ENCODE assay signal across 31 cellular contexts in the genomic region with DNA sequence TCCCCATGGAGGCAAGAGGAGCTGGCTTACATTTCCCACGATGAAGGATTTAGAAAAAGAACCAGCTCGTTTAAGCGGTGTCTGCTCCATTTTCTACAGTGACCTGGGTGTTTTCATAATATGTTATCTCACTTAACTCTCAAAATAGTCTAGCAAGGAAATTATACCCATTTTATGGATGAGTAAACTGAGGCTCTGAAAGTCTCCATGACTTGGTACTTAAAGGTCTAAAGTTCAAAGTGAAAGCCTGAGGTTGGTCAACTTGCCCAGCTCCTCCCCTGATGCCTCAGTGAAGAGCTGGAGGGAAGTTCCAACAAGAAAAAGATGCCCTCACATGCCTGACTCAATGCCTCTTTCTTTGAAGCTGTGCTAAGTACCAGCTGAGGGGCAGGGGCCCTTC.
DNase-seq lines count a peak whose midpoint lies in the region; ATAC-seq, FAIRE-seq and TF ChIP-seq lines count a peak whose summit lies in the region.
"Had no signal": no experiment of that assay in that cellular context is flagged by ENCODE, and none has a peak within 500 bp of the region (broad histone marks: within the 10 kb centered on the region; RNA-seq: fewer than 3 reads in every experiment).

No MANE protein-coding gene starts in this region.

- no peaks in the 10 kb centered on the region for H3K27me3 Mint-ChIP-seq in HFFc6 (ENCODE audit: insufficient read depth)
- H3K27me3 Mint-ChIP-seq: CD4-positive, alpha-beta memory T cell; CD4-positive, alpha-beta T cell; CD4-positive, CD25-positive, alpha-beta regulatory T cell had no signal

- peaks cover 54% of the 10 kb centered on the region for H3K9me3 Mint-ChIP-seq in HFFc6
- H3K9me3 Mint-ChIP-seq: CD4-positive, alpha-beta T cell had no signal

- POLR2A ChIA-PET in HepG2 (lab: Yijun Ruan, JAX), result no interaction called here
- POLR2A ChIA-PET in K562 (lab: Yijun Ruan, JAX), result interaction anchor here (0.6 kb wide), 1 partner anchor 330 kb away, joined by 3 read pairs; no protein-coding TSS in a partner anchor

- ATAC-seq in HepG2 (no peak), right lobe of liver (no peak), K562 (no peak)
- ATAC-seq: A549; CD8-positive, alpha-beta T cell had no signal

- 7% methylated on average over 3 of the region's 3 CpGs for WGBS in HepG2 (ENCODE audit: low lambda C conversion rate)
- 55% methylated on average over 3 of the region's 3 CpGs for WGBS in right lobe of liver (ENCODE audit: insufficient coverage, low coverage, low lambda C conversion rate, missing lambda C conversion rate)
- 0% methylated on average over 3 of the region's 3 CpGs for WGBS in K562 (ENCODE audit: insufficient coverage, low coverage, missing lambda C conversion rate)

- no peak for TF ChIP-seq EP300 in HepG2 (IDR thresholded peaks at IDR 0.05; ENCODE audit: low read depth in 2 of 2, low read length in 2 of 2)
- no peak for TF ChIP-seq EP300 in HepG2 (CRISPR knock-in tag; IDR thresholded peaks at IDR 0.05; ENCODE audit: borderline replicate concordance)
- TF ChIP-seq EP300 in K562 (IDR thresholded peaks at IDR 0.05; ENCODE audit: low read length), result no peak

- intact Hi-C loops in HepG2 (cut with micrococcal nuclease; ENCODE audit: unreplicated experiment), result no loop called here
- intact Hi-C loops in right lobe of liver (cut with DNase I), result no loop called here
- intact Hi-C loops in K562 (cut with micrococcal nuclease), result no loop called here

- no peak overlapping the region for H3K27ac ChIP-seq in HepG2 (ENCODE audit: extremely low read length, insufficient read depth, low read length)
- H3K27ac ChIP-seq in right lobe of liver, result no peak overlapping the region
- no peak overlapping the region for H3K27ac ChIP-seq in K562 (ENCODE audit: extremely low read depth, low read depth, low read length)
- H3K27ac ChIP-seq: 22Rv1; A549; BLaER1; BLaER1 treated with 17β-estradiol and CSF1 and Interleukin-3, amounts not matched to agents 10 nM and 100 nM; C4-2B had no signal

- H3K27ac Mint-ChIP-seq in HFFc6, result no peak overlapping the region
- H3K27ac Mint-ChIP-seq: B cell; CD14-positive monocyte; CD4-positive, alpha-beta memory T cell; CD4-positive, alpha-beta T cell; CD4-positive, CD25-positive, alpha-beta regulatory T cell; CD8-positive, alpha-beta memory T cell; CD8-positive, alpha-beta T cell had no signal

- H3K9me1 ChIP-seq in K562 (ENCODE audit: control insufficient read depth, insufficient read depth, low read length), result no peaks in the 10 kb centered on the region

- no peaks in the 10 kb centered on the region for H3K4me1 Mint-ChIP-seq in HFFc6 (ENCODE audit: low read depth)
- H3K4me1 Mint-ChIP-seq: B cell; CD14-positive monocyte; CD4-positive, alpha-beta memory T cell; CD4-positive, CD25-positive, alpha-beta regulatory T cell; CD8-positive, alpha-beta memory T cell had no signal

- TF ChIP-seq RAD21 in HepG2 (CRISPR knock-in tag; IDR thresholded peaks at IDR 0.05), result no peak
- TF ChIP-seq RAD21 in K562 (CRISPR knock-in tag; conservative IDR thresholded peaks at IDR 0.05 in 1 of 2, IDR thresholded peaks at IDR 0.05 in 1 of 2), result no peak

- H3K4me1 ChIP-seq in HepG2 (ENCODE audit: insufficient read depth, low read length), result no peaks in the 10 kb centered on the region
- no peaks in the 10 kb centered on the region for H3K4me1 ChIP-seq in right lobe of liver
- H3K4me1 ChIP-seq in K562 (replicated peaks in 1 of 2; ENCODE audit: control insufficient read depth in 2 of 2, insufficient read depth in 2 of 2, low read length in 2 of 2), result no peaks in the 10 kb centered on the region
- H3K4me1 ChIP-seq: A549; BE2C; BLaER1; BLaER1 treated with 17β-estradiol and CSF1 and Interleukin-3, amounts not matched to agents 10 nM and 100 nM; Caco-2 had no signal

- H3K9me3 ChIP-seq in HepG2 (ENCODE audit: low read length) (no peaks in the 10 kb centered on the region), right lobe of liver (no peaks in the 10 kb centered on the region), K562 (replicated peaks; ENCODE audit: control insufficient read depth, insufficient read depth, low read depth, low read length) (no peaks in the 10 kb centered on the region)
- H3K9me3 ChIP-seq: A549; BE2C; BLaER1; BLaER1 treated with 17β-estradiol and CSF1 and Interleukin-3, amounts not matched to agents 10 nM and 100 nM; Caco-2 had no signal

- H3K4me2 ChIP-seq in HepG2 (ENCODE audit: low read depth, low read length) (no peak overlapping the region), K562 (ENCODE audit: insufficient read depth, low read length) (no peak overlapping the region)
- H3K4me2 ChIP-seq: A549; BLaER1; BLaER1 treated with 17β-estradiol and CSF1 and Interleukin-3, amounts not matched to agents 10 nM and 100 nM had no signal

- BruUV-seq in HepG2 (replicated peaks; lab: Mats Ljungman, UMichigan) (no TSS peak), K562 (replicated peaks; lab: Mats Ljungman, UMichigan) (no TSS peak)

- no peaks in the 10 kb centered on the region for H3K36me3 ChIP-seq in HepG2 (replicated peaks in 1 of 2; ENCODE audit: control insufficient read depth in 1 of 2, insufficient read depth in 2 of 2, low read length in 2 of 2)
- no peaks in the 10 kb centered on the region for H3K36me3 ChIP-seq in right lobe of liver
- H3K36me3 ChIP-seq in K562 (ENCODE audit: control insufficient read depth, insufficient read depth, low read length), result no peaks in the 10 kb centered on the region
- H3K36me3 ChIP-seq: BE2C; BLaER1; BLaER1 treated with 17β-estradiol and CSF1 and Interleukin-3, amounts not matched to agents 10 nM and 100 nM had no signal

- H3K79me2 ChIP-seq in HepG2 (ENCODE audit: insufficient read depth, low read length) (no peaks in the 10 kb centered on the region), K562 (ENCODE audit: control insufficient read depth, insufficient read depth, low read length) (no peaks in the 10 kb centered on the region)

- DNase-seq in HepG2 (ENCODE audit: low spot score) (no peak), right lobe of liver (no peak), K562 (ENCODE audit: extremely low read depth in 1 of 4, low spot score in 3 of 4) (no peak), HFFc6 (no peak)
- DNase-seq: 8988T; ACHN; AML-193; BE2C; Caco-2; Calu3; CD4-positive, alpha-beta memory T cell; CD4-positive, alpha-beta T cell; CD4-positive, CD25-positive, alpha-beta regulatory T cell; CD8-positive, alpha-beta memory T cell; CD8-positive, alpha-beta T cell; COR-L47; DMS153; DMS53; DMS79; DMS79 treated with DMSO at 0.1 percent for 48 hours; DND-41; EL had no signal

- no peak overlapping the region for H3K4me3 ChIP-seq in HepG2 (replicated peaks in 1 of 3; ENCODE audit: insufficient read depth in 1 of 3, low read depth in 2 of 3, low read length in 3 of 3)
- H3K4me3 ChIP-seq in right lobe of liver, result no peak overlapping the region
- H3K4me3 ChIP-seq in K562, result no peak overlapping the region
- H3K4me3 ChIP-seq: A549; BLaER1; BLaER1 treated with 17β-estradiol and CSF1 and Interleukin-3, amounts not matched to agents 10 nM and 100 nM had no signal

- H2AFZ ChIP-seq in HepG2 (ENCODE audit: low read length) (no peak overlapping the region), K562 (ENCODE audit: low read depth, low read length) (no peak overlapping the region)

- H3K9ac ChIP-seq in HepG2 (ENCODE audit: insufficient read depth, low read depth, low read length) (no peak overlapping the region), K562 (ENCODE audit: insufficient read depth in 1 of 2, low read depth in 2 of 2, low read length in 2 of 2) (no peak overlapping the region)
- H3K9ac ChIP-seq: BLaER1; BLaER1 treated with 17β-estradiol and CSF1 and Interleukin-3, amounts not matched to agents 10 nM and 100 nM had no signal

- TF ChIP-seq POLR2A in HepG2 (IDR thresholded peaks at IDR 0.05; ENCODE audit: insufficient read depth in 1 of 2, low read depth in 2 of 2, low read length in 2 of 2) (no peak), right lobe of liver (IDR thresholded peaks at IDR 0.05) (no peak), K562 (conservative IDR thresholded peaks at IDR 0.05) (no peak)

- CTCF ChIA-PET in HepG2 (lab: Yijun Ruan, JAX; ENCODE audit: low intra/inter-chr PET ratio, low total read pairs) (no interaction called here), K562 (lab: Yijun Ruan, JAX; ENCODE audit: low intra/inter-chr PET ratio) (no interaction called here)

- TF ChIP-seq CTCF in HepG2 (CRISPR knock-in tag; IDR thresholded peaks at IDR 0.05) (no peak), right lobe of liver (IDR thresholded peaks at IDR 0.05) (no peak), K562 (IDR thresholded peaks at IDR 0.05 in 2 of 3, conservative IDR thresholded peaks at IDR 0.05 in 1 of 3; ENCODE audit: insufficient read depth in 2 of 3, low read depth in 1 of 3, low read length in 3 of 3) (no peak), HFFc6 (IDR thresholded peaks at IDR 0.05) (no peak)

- H3K27me3 ChIP-seq in HepG2 (ENCODE audit: control insufficient read depth in 1 of 2, insufficient read depth in 2 of 2, low read length in 2 of 2) (no peaks in the 10 kb centered on the region), right lobe of liver (no peaks in the 10 kb centered on the region), K562 (ENCODE audit: control insufficient read depth in 2 of 2, insufficient read depth in 2 of 2, low read length in 2 of 2) (no peaks in the 10 kb centered on the region)
- H3K27me3 ChIP-seq: BE2C; BLaER1; BLaER1 treated with 17β-estradiol and CSF1 and Interleukin-3, amounts not matched to agents 10 nM and 100 nM had no signal

- H3K4me3 Mint-ChIP-seq in HFFc6, result no peak overlapping the region
- H3K4me3 Mint-ChIP-seq: B cell; CD14-positive monocyte; CD4-positive, alpha-beta memory T cell; CD4-positive, alpha-beta T cell; CD4-positive, CD25-positive, alpha-beta regulatory T cell; CD8-positive, alpha-beta memory T cell; CD8-positive, alpha-beta T cell had no signal

- in situ Hi-C loops in HepG2 (cut with HindIII; ENCODE audit: extremely low pct_ligation_motif_present, low pct_unique_long_range_greater_than_20kb), result no loop called here
- in situ Hi-C loops in K562 (cut with MboI), result no loop called here

- H4K20me1 ChIP-seq in HepG2 (ENCODE audit: insufficient read depth, low read length) (no peaks in the 10 kb centered on the region), K562 (replicated peaks; ENCODE audit: control insufficient read depth, insufficient read depth, low read length) (no peaks in the 10 kb centered on the region; the same call in 1 of the 2 replicates)
- H4K20me1 ChIP-seq: BLaER1; BLaER1 treated with 17β-estradiol and CSF1 and Interleukin-3, amounts not matched to agents 10 nM and 100 nM had no signal

- FAIRE-seq in HepG2 (lab: Jason Lieb, UNC) (no peak), K562 (lab: Jason Lieb, UNC) (no peak)
- FAIRE-seq: A204.1, A549, D721Med had no signal

- no peaks in the 10 kb centered on the region; the same call in 1 of the 2 replicates for H3K36me3 Mint-ChIP-seq in HFFc6 (ENCODE audit: low read depth)
- H3K36me3 Mint-ChIP-seq: CD14-positive monocyte; CD4-positive, alpha-beta memory T cell; CD4-positive, CD25-positive, alpha-beta regulatory T cell; CD8-positive, alpha-beta memory T cell; CD8-positive, alpha-beta T cell had no signal

TF ChIP-seq in HepG2, 621 proteins besides CTCF, POLR2A, EP300 and RAD21 (continues in another document):
- TF ChIP-seq GATAD2A (CRISPR knock-in tag; IDR thresholded peaks at IDR 0.05) (no peak), GATAD1 (CRISPR knock-in tag; IDR thresholded peaks at IDR 0.05) (no peak)

TF ChIP-seq in K562, 482 proteins besides CTCF, POLR2A, EP300 and RAD21:
- TF ChIP-seq RBM25 (IDR thresholded peaks at IDR 0.05; ENCODE audit: low read depth, low read length, severe bottlenecking) (peak; percentile 78), ZNF224 (CRISPR knock-in tag; IDR thresholded peaks at IDR 0.05) (no peak)
